21 cellular contexts compared by ENCODE assay signal in genomic region chrX:132119283-132119682, GRCh38. TPM values are rescaled to one million over a fixed set of nuclear protein-coding genes. Genes with fewer than 3 reads are reported as not detected.
DNase-seq lines count a peak whose midpoint lies in the region; ATAC-seq and TF ChIP-seq lines count a peak whose summit lies in the region.
"Had no signal": no experiment of that assay in that cellular context is flagged by ENCODE, and none has a peak within 500 bp of the region (broad histone marks: within the 10 kb centered on the region; RNA-seq: fewer than 3 reads in every experiment).

No MANE protein-coding gene starts in this region.

- H4K91ac ChIP-seq in trophoblast cell (ENCODE audit: low read depth, low read length), result peak overlapping the region; percentile 73

- no peak overlapping the region for H3K4me3 Mint-ChIP-seq in Caco-2 (ENCODE audit: unreplicated experiment)
- H3K4me3 Mint-ChIP-seq in CD8-positive, alpha-beta memory T cell, result no peak overlapping the region
- no peak overlapping the region for H3K4me3 Mint-ChIP-seq in activated CD4-positive, alpha-beta T cell treated with anti-CD3 and anti-CD28 coated beads, Interleukin-2, amount 10 ng/mL, durations not matched to agents 24 days and 14 days
- H3K4me3 Mint-ChIP-seq: activated naive CD8-positive, alpha-beta T cell; effector memory CD8-positive, alpha-beta T cell; T-cell had no signal

- H3K4me1 Mint-ChIP-seq in Caco-2 (ENCODE audit: low read depth, unreplicated experiment), result peaks cover 10% of the 10 kb centered on the region
- no peaks in the 10 kb centered on the region for H3K4me1 Mint-ChIP-seq in CD8-positive, alpha-beta memory T cell
- no peaks in the 10 kb centered on the region for H3K4me1 Mint-ChIP-seq in activated CD4-positive, alpha-beta T cell treated with anti-CD3 and anti-CD28 coated beads, Interleukin-2, amount 10 ng/mL, durations not matched to agents 24 days and 14 days
- H3K4me1 Mint-ChIP-seq: T-cell had no signal

- TF ChIP-seq CTCF in Caco-2 (IDR thresholded peaks at IDR 0.05; ENCODE audit: insufficient read depth in 1 of 2, low read depth in 1 of 2, low read length in 1 of 2, severe bottlenecking in 1 of 2, unreplicated experiment in 1 of 2), result no peak
- no peak for TF ChIP-seq CTCF in PC-3 (conservative IDR thresholded peaks at IDR 0.05; ENCODE audit: low read depth, low read length)
- no peak for TF ChIP-seq CTCF in MM.1S (IDR thresholded peaks at IDR 0.05; ENCODE audit: low read length)

- H3K9me3 ChIP-seq in Caco-2, result no peaks in the 10 kb centered on the region
- no peaks in the 10 kb centered on the region for H3K9me3 ChIP-seq in PC-3 (ENCODE audit: low read length)
- H3K9me3 ChIP-seq in trophoblast cell (ENCODE audit: insufficient read depth, low read depth, low read length), result no peaks in the 10 kb centered on the region
- H3K9me3 ChIP-seq in CD8-positive, alpha-beta memory T cell (ENCODE audit: low read length), result no peaks in the 10 kb centered on the region
- H3K9me3 ChIP-seq in MM.1S (replicated peaks; ENCODE audit: insufficient read depth, low read length), result no peaks in the 10 kb centered on the region
- H3K9me3 ChIP-seq: left ventricle myocardium inferior, neutrophil, right atrium auricular region had no signal

- no peak overlapping the region for H3K18ac ChIP-seq in trophoblast cell (ENCODE audit: low read length)

- no peak overlapping the region for H2BK12ac ChIP-seq in trophoblast cell (ENCODE audit: low read length)

- H3K27ac ChIP-seq in PC-3 (ENCODE audit: low read length) (0 out of 2 replicates have a peak overlapping the region, but pooled peaks have one; percentile 7), trophoblast cell (ENCODE audit: low read depth, low read length) (peak overlapping the region; percentile 91), MM.1S (ENCODE audit: low read length) (no peak overlapping the region)
- H3K27ac ChIP-seq in CD8-positive, alpha-beta memory T cell (ENCODE audit: low read depth, low read length), result no peak overlapping the region
- H3K27ac ChIP-seq: left ventricle myocardium inferior, neutrophil, right atrium auricular region had no signal

- no peaks in the 10 kb centered on the region for H3K9me3 Mint-ChIP-seq in Caco-2 (ENCODE audit: unreplicated experiment)
- no peaks in the 10 kb centered on the region for H3K9me3 Mint-ChIP-seq in CD8-positive, alpha-beta memory T cell
- H3K9me3 Mint-ChIP-seq in activated CD4-positive, alpha-beta T cell treated with anti-CD3 and anti-CD28 coated beads, Interleukin-2, amount 10 ng/mL, durations not matched to agents 24 days and 14 days, result no peaks in the 10 kb centered on the region
- H3K9me3 Mint-ChIP-seq: effector memory CD8-positive, alpha-beta T cell; T-cell had no signal

- H3K36me3 ChIP-seq in Caco-2 (ENCODE audit: control insufficient read depth, insufficient read depth, low read length), result no peaks in the 10 kb centered on the region
- H3K36me3 ChIP-seq in PC-3 (ENCODE audit: low read depth, low read length), result no peaks in the 10 kb centered on the region
- no peaks in the 10 kb centered on the region for H3K36me3 ChIP-seq in trophoblast cell (ENCODE audit: control insufficient read depth in 1 of 2, insufficient read depth in 2 of 2, low read length in 2 of 2)
- no peaks in the 10 kb centered on the region for H3K36me3 ChIP-seq in CD8-positive, alpha-beta memory T cell (ENCODE audit: insufficient read depth, low read length)
- no peaks in the 10 kb centered on the region for H3K36me3 ChIP-seq in MM.1S (replicated peaks; ENCODE audit: insufficient read depth, low read length)
- H3K36me3 ChIP-seq: left ventricle myocardium inferior, neutrophil, right atrium auricular region had no signal

- no peak overlapping the region for H3K23ac ChIP-seq in trophoblast cell (ENCODE audit: low read length)

- H3K9ac ChIP-seq in PC-3 (ENCODE audit: low read length) (no peak overlapping the region), trophoblast cell (ENCODE audit: low read length) (no peak overlapping the region), MM.1S (ENCODE audit: low read length) (no peak overlapping the region)

- H4K12ac ChIP-seq in trophoblast cell (ENCODE audit: low read depth, low read length), result no peak overlapping the region

- no peaks in the 10 kb centered on the region for H3K79me2 ChIP-seq in PC-3 (ENCODE audit: low read length)
- no peaks in the 10 kb centered on the region for H3K79me2 ChIP-seq in trophoblast cell (ENCODE audit: control insufficient read depth, insufficient read depth, low read length, poor library complexity)
- H3K79me2 ChIP-seq in MM.1S (ENCODE audit: low read length), result no peaks in the 10 kb centered on the region

- H3K27me3 ChIP-seq in Caco-2 (replicated peaks; ENCODE audit: control insufficient read depth, insufficient read depth, low read length), result no peaks in the 10 kb centered on the region
- H3K27me3 ChIP-seq in PC-3 (ENCODE audit: low read length), result no peaks in the 10 kb centered on the region
- H3K27me3 ChIP-seq in trophoblast cell (ENCODE audit: insufficient read depth, low read length), result no peaks in the 10 kb centered on the region
- no peaks in the 10 kb centered on the region for H3K27me3 ChIP-seq in CD8-positive, alpha-beta memory T cell (ENCODE audit: insufficient read depth, low read length, poor library complexity, severe bottlenecking)
- H3K27me3 ChIP-seq in MM.1S (replicated peaks; ENCODE audit: insufficient read depth, low read length), result no peaks in the 10 kb centered on the region
- H3K27me3 ChIP-seq: neutrophil, right atrium auricular region had no signal

- H3K27me3 Mint-ChIP-seq in Caco-2 (ENCODE audit: insufficient read depth, unreplicated experiment), result no peaks in the 10 kb centered on the region
- peaks cover 0 to 4% of the 10 kb centered on the region in 2 donors for H3K27me3 Mint-ChIP-seq in CD8-positive, alpha-beta memory T cell
- H3K27me3 Mint-ChIP-seq in activated CD4-positive, alpha-beta T cell treated with anti-CD3 and anti-CD28 coated beads, Interleukin-2, amount 10 ng/mL, durations not matched to agents 24 days and 14 days, result no peaks in the 10 kb centered on the region
- H3K27me3 Mint-ChIP-seq: activated naive CD8-positive, alpha-beta T cell; effector memory CD8-positive, alpha-beta T cell had no signal

- no peak overlapping the region for H2BK120ac ChIP-seq in trophoblast cell (ENCODE audit: insufficient read depth, low read length, poor library complexity)

- H4K8ac ChIP-seq in trophoblast cell (ENCODE audit: low read depth, low read length), result no peak overlapping the region

- DNase-seq in Caco-2 (no peak), PC-3 (no peak), trophoblast cell (peak in 1 of 2 donors; percentile 9), MM.1S (no peak)
- no peak for DNase-seq in CD8-positive, alpha-beta memory T cell
- no peak for DNase-seq in activated CD4-positive, alpha-beta T cell treated with anti-CD3 and anti-CD28 coated beads, Interleukin-2, amount 10 ng/mL, durations not matched to agents 24 days and 14 days
- DNase-seq: ACHN; activated CD4-positive, alpha-beta T cell treated with anti-CD3 and anti-CD28 coated beads for 48 hours; C1 segment of cervical spinal cord; effector memory CD8-positive, alpha-beta T cell; GDM1; left ventricle myocardium inferior; NCI-H1436; NCI-H748 treated with DMSO at 0.1 percent for 48 hours; Right ventricle myocardium superior; T-cell had no signal

- H2AFZ ChIP-seq in PC-3 (ENCODE audit: low read length) (no peak overlapping the region), trophoblast cell (ENCODE audit: insufficient read depth, low read length, poor library complexity) (no peak overlapping the region), MM.1S (ENCODE audit: low read length) (no peak overlapping the region)

- H3K4me3 ChIP-seq in Caco-2 (ENCODE audit: low read depth, low read length) (no peak overlapping the region), PC-3 (ENCODE audit: low read length) (no peak overlapping the region), trophoblast cell (ENCODE audit: low read depth, low read length) (no peak overlapping the region), MM.1S (ENCODE audit: low read length) (no peak overlapping the region)
- H3K4me3 ChIP-seq in CD8-positive, alpha-beta memory T cell (ENCODE audit: low read length), result no peak overlapping the region
- H3K4me3 ChIP-seq: left ventricle myocardium inferior, right atrium auricular region had no signal

- no peaks in the 10 kb centered on the region for H3K36me3 Mint-ChIP-seq in Caco-2 (ENCODE audit: insufficient read depth, unreplicated experiment)
- H3K36me3 Mint-ChIP-seq in CD8-positive, alpha-beta memory T cell, result no peaks in the 10 kb centered on the region
- no peaks in the 10 kb centered on the region for H3K36me3 Mint-ChIP-seq in activated CD4-positive, alpha-beta T cell treated with anti-CD3 and anti-CD28 coated beads, Interleukin-2, amount 10 ng/mL, durations not matched to agents 24 days and 14 days (ENCODE audit: low read depth)
- H3K36me3 Mint-ChIP-seq: activated naive CD8-positive, alpha-beta T cell; T-cell had no signal

- H3K4me2 ChIP-seq in PC-3 (ENCODE audit: low read length) (no peak overlapping the region), trophoblast cell (ENCODE audit: low read length) (peak overlapping the region; percentile 51), MM.1S (ENCODE audit: low read depth, low read length) (no peak overlapping the region)

- POLR2A ChIA-PET in Caco-2 (lab: Charles Lee) (no interaction called here), PC-3 (lab: Charles Lee; ENCODE audit: unreplicated experiment) (no interaction called here)
- POLR2A ChIA-PET in CD8-positive, alpha-beta memory T cell (lab: Charles Lee), result no interaction called here

- H3K27ac Mint-ChIP-seq in Caco-2 (ENCODE audit: unreplicated experiment), result peak overlapping the region; percentile 21
- H3K27ac Mint-ChIP-seq in CD8-positive, alpha-beta memory T cell, result no peak overlapping the region
- H3K27ac Mint-ChIP-seq in activated CD4-positive, alpha-beta T cell treated with anti-CD3 and anti-CD28 coated beads, Interleukin-2, amount 10 ng/mL, durations not matched to agents 24 days and 14 days, result no peak overlapping the region
- H3K27ac Mint-ChIP-seq: activated naive CD8-positive, alpha-beta T cell; effector memory CD8-positive, alpha-beta T cell; T-cell had no signal

- H3K4me1 ChIP-seq in Caco-2 (peaks cover 10% of the 10 kb centered on the region), PC-3 (ENCODE audit: insufficient read depth, low read length) (peaks cover 13% of the 10 kb centered on the region), trophoblast cell (ENCODE audit: control insufficient read depth in 1 of 2, insufficient read depth in 2 of 2, low read length in 2 of 2) (peaks cover 7 to 17% of the 10 kb centered on the region in 2 experiments), MM.1S (ENCODE audit: low read length) (no peaks in the 10 kb centered on the region)
- no peaks in the 10 kb centered on the region for H3K4me1 ChIP-seq in CD8-positive, alpha-beta memory T cell (ENCODE audit: insufficient read depth, low read length)
- H3K4me1 ChIP-seq: left ventricle myocardium inferior, right atrium auricular region had no signal

- intact Hi-C loops in Caco-2 (cut with micrococcal nuclease; ENCODE audit: unreplicated experiment) (no loop called here), PC-3 (cut with micrococcal nuclease) (no loop called here)
- intact Hi-C loops in activated CD4-positive, alpha-beta T cell treated with anti-CD3 and anti-CD28 coated beads, Interleukin-2, amount 10 ng/mL, durations not matched to agents 24 days and 14 days (cut with micrococcal nuclease), result no loop called here

- no peak overlapping the region for H3K4ac ChIP-seq in trophoblast cell (ENCODE audit: low read depth, low read length)

- H3K14ac ChIP-seq in trophoblast cell (ENCODE audit: low read length), result no peak overlapping the region

- ATAC-seq in PC-3, result no peak
- ATAC-seq in esophagus mucosa, result peak; percentile 55
- no peak for ATAC-seq in HG02588 (IDR thresholded peaks at IDR 0.05; ENCODE audit: unreplicated experiment)
- ATAC-seq: effector memory CD8-positive, alpha-beta T cell; T-cell had no signal

- H2BK5ac ChIP-seq in trophoblast cell (ENCODE audit: low read depth, low read length, poor library complexity), result peak overlapping the region; percentile 27

- peaks cover 6% of the 10 kb centered on the region for H3K79me1 ChIP-seq in trophoblast cell (ENCODE audit: low read length)

- BruUV-seq in Caco-2 (replicated peaks; lab: Mats Ljungman, UMichigan) (no TSS peak), PC-3 (replicated peaks; lab: Mats Ljungman, UMichigan) (no TSS peak)

- WGBS in trophoblast cell (ENCODE audit: extremely low coverage, insufficient coverage, insufficient read length), result no CpG with 5 or more reads among the region's 3 CpGs

- H4K20me1 ChIP-seq in PC-3 (ENCODE audit: low read length) (no peaks in the 10 kb centered on the region), MM.1S (ENCODE audit: insufficient read depth, low read length) (no peaks in the 10 kb centered on the region)

- CTCF ChIA-PET in Caco-2 (lab: Charles Lee), result interaction anchor here (0.9 kb wide), 1 partner anchor 27 kb away, joined by 3 read pairs; no protein-coding TSS in a partner anchor
- CTCF ChIA-PET in PC-3 (lab: Charles Lee), result no interaction called here
- CTCF ChIA-PET in CD8-positive, alpha-beta memory T cell (lab: Charles Lee), result no interaction called here

- no peak overlapping the region for H2AK5ac ChIP-seq in trophoblast cell (ENCODE audit: low read length)

- H3F3A ChIP-seq in PC-3 (ENCODE audit: low read length, unreplicated experiment) (no peaks in the 10 kb centered on the region), MM.1S (ENCODE audit: insufficient read depth, low read length) (no peaks in the 10 kb centered on the region)

- no peaks in the 10 kb centered on the region for H3K9me2 ChIP-seq in PC-3 (replicated peaks; ENCODE audit: low read length)
- no peaks in the 10 kb centered on the region for H3K9me2 ChIP-seq in MM.1S (replicated peaks; ENCODE audit: insufficient read depth, low read length)

RNA-seq across cellular contexts. Expression of gene FRMD7, which starts 8.5 kb away (rescaled TPM):
- total RNA-seq in Caco-2 (2022) (not detected in 2 replicates), PC-3 (2014; rRNA removed) (0.04 TPM in 1 of 2 replicates, not detected in the other), esophagus mucosa (not detected)
- polyA plus RNA-seq in trophoblast cell (2013), result 0.14 and 0.18 TPM in 2 replicates
- total RNA-seq in CD8-positive, alpha-beta memory T cell, result not detected
- polyA plus RNA-seq in CD8-positive, alpha-beta memory T cell, result not detected
- total RNA-seq in activated CD4-positive, alpha-beta T cell treated with anti-CD3 and anti-CD28 coated beads, Interleukin-2, amount 10 ng/mL, durations not matched to agents 24 days and 14 days, result not detected in 2 replicates
- total RNA-seq: right atrium auricular region, Right ventricle myocardium superior, T-cell had no signal

Comparison
In these comparisons a context has a peak if more than half of its experiments do, and no peak if none do; other contexts are left out.
1. H3K27ac ChIP-seq: peak in PC-3 (single experiment) and trophoblast cell (single experiment); none in CD8-positive, alpha-beta memory T cell (single experiment) and MM.1S (single experiment).